26 cellular contexts compared by ENCODE assay signal in the genomic region with DNA sequence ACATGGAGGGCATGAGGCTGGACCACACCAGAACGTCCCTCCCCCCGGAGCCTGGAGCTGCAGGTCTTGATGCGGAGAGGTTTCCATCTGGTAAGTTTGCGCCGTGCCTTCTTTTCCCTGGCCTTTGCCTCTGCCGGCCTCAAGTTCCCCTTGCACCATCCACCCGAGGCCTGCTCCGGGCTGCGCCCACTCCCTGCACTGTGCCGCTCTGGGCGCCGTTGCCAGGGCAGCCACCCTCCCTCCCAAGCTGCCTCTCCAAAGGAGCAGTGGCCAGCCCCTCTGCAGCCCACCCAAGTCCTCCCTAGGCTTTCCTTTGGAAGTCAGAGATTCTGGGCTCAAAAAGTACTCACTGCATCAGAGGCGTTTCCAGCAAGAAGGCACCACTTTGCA. TPM values are rescaled to one million over a fixed set of nuclear protein-coding genes. Genes with fewer than 3 reads are reported as not detected.
DNase-seq lines count a peak whose midpoint lies in the region; ATAC-seq, FAIRE-seq and TF ChIP-seq lines count a peak whose summit lies in the region.
"Had no signal": no experiment of that assay in that cellular context is flagged by ENCODE, and none has a peak within 500 bp of the region (broad histone marks: within the 10 kb centered on the region; RNA-seq: fewer than 3 reads in every experiment).

No MANE protein-coding gene starts in this region.

- H3K9me3 Mint-ChIP-seq in natural killer cell: no peaks in the 10 kb centered on the region
- H3K9me3 Mint-ChIP-seq in natural killer cell treated with Interleukin-12 subunit alpha and Interleukin-12 subunit beta and Interleukin-15 and Interleukin-18, amount 100 ng/mL, for 72 hours: no peaks in the 10 kb centered on the region
- H3K9me3 Mint-ChIP-seq: CD8-positive, alpha-beta memory T cell; HFFc6 had no signal

- peaks cover 9 to 18% of the 10 kb centered on the region in 2 donors for H3K4me1 ChIP-seq in neuronal stem cell (ENCODE audit: control insufficient read depth in 2 of 2, insufficient read depth in 1 of 2, low read depth in 1 of 2, low read length in 2 of 2)

- H3K79me1 ChIP-seq in neuronal stem cell (ENCODE audit: low read depth, low read length): no peaks in the 10 kb centered on the region

- no peak overlapping the region for H3K4me2 ChIP-seq in neuronal stem cell (ENCODE audit: insufficient read depth, low read length, poor library complexity, severe bottlenecking)

- H3K4me3 ChIP-seq in neuronal stem cell (ENCODE audit: low read length in 2 of 2): no peak overlapping the region

- peak overlapping the region; percentile 97 for H2AK5ac ChIP-seq in neuronal stem cell (ENCODE audit: low read depth, low read length)

- H4K91ac ChIP-seq in neuronal stem cell (ENCODE audit: low read depth, low read length, poor library complexity): peak overlapping the region; percentile 79

- H3K23ac ChIP-seq in neuronal stem cell (ENCODE audit: low read depth, low read length, poor library complexity): peak overlapping the region; percentile 75

- H2BK5ac ChIP-seq in neuronal stem cell (ENCODE audit: low read length): peak overlapping the region; percentile 58

- H2AFZ ChIP-seq in neuronal stem cell (ENCODE audit: low read length): no peak overlapping the region

- peak overlapping the region; percentile 94 for H3K18ac ChIP-seq in neuronal stem cell (ENCODE audit: low read length)

- no peak overlapping the region for H3K27ac Mint-ChIP-seq in natural killer cell
- H3K27ac Mint-ChIP-seq in natural killer cell treated with Interleukin-12 subunit alpha and Interleukin-12 subunit beta and Interleukin-15 and Interleukin-18, amount 100 ng/mL, for 72 hours: no peak overlapping the region
- H3K27ac Mint-ChIP-seq: CD8-positive, alpha-beta memory T cell; HFFc6 had no signal

- peak overlapping the region; percentile 32 for H3K4ac ChIP-seq in neuronal stem cell (ENCODE audit: low read length)

- peak overlapping the region; percentile 12 for H3K14ac ChIP-seq in neuronal stem cell (ENCODE audit: low read length)

- H3K9ac ChIP-seq in neuronal stem cell (ENCODE audit: low read depth, low read length, poor library complexity): peak overlapping the region; percentile 21

- H3K27me3 ChIP-seq in neuronal stem cell (ENCODE audit: control insufficient read depth in 3 of 3, insufficient read depth in 3 of 3, low read depth in 1 of 3, low read length in 3 of 3): no peaks in the 10 kb centered on the region

- H3K36me3 Mint-ChIP-seq in natural killer cell: no peaks in the 10 kb centered on the region
- no peaks in the 10 kb centered on the region for H3K36me3 Mint-ChIP-seq in natural killer cell treated with Interleukin-12 subunit alpha and Interleukin-12 subunit beta and Interleukin-15 and Interleukin-18, amount 100 ng/mL, for 72 hours
- H3K36me3 Mint-ChIP-seq: CD8-positive, alpha-beta memory T cell had no signal

- no peak overlapping the region for H3K27ac ChIP-seq in neuronal stem cell (replicated peaks; ENCODE audit: low read length)

- TF ChIP-seq CTCF in natural killer cell (IDR thresholded peaks at IDR 0.05): no peak

- peak overlapping the region; percentile 93 for H2BK15ac ChIP-seq in neuronal stem cell (ENCODE audit: low read length)

- no peaks in the 10 kb centered on the region for H3K9me3 ChIP-seq in neuronal stem cell (replicated peaks in 1 of 2; ENCODE audit: control insufficient read depth in 2 of 2, insufficient read depth in 1 of 2, low read depth in 1 of 2, low read length in 2 of 2)

- H4K8ac ChIP-seq in neuronal stem cell (ENCODE audit: low read depth, low read length): peak overlapping the region; percentile 84

- H2BK12ac ChIP-seq in neuronal stem cell (ENCODE audit: low read length): peak overlapping the region; percentile 90

- intact Hi-C loops in natural killer cell (cut with micrococcal nuclease): no loop called here

- ATAC-seq in natural killer cell: no peak
- ATAC-seq in natural killer cell treated with Interleukin-12 subunit alpha and Interleukin-12 subunit beta and Interleukin-15 and Interleukin-18, amount 100 ng/mL, for 72 hours: no peak
- ATAC-seq in HG03565 (IDR thresholded peaks at IDR 0.05; ENCODE audit: unreplicated experiment): no peak
- ATAC-seq: Panc1 had no signal

- H3K4me1 Mint-ChIP-seq in natural killer cell: no peaks in the 10 kb centered on the region
- no peaks in the 10 kb centered on the region for H3K4me1 Mint-ChIP-seq in natural killer cell treated with Interleukin-12 subunit alpha and Interleukin-12 subunit beta and Interleukin-15 and Interleukin-18, amount 100 ng/mL, for 72 hours (ENCODE audit: low read depth in 2 of 2)
- H3K4me1 Mint-ChIP-seq: CD8-positive, alpha-beta memory T cell had no signal

- peaks cover 5 to 6% of the 10 kb centered on the region in 2 donors for H3K27me3 Mint-ChIP-seq in natural killer cell (ENCODE audit: low read depth in 2 of 2)
- H3K27me3 Mint-ChIP-seq in natural killer cell treated with Interleukin-12 subunit alpha and Interleukin-12 subunit beta and Interleukin-15 and Interleukin-18, amount 100 ng/mL, for 72 hours: peaks cover 0 to 5% of the 10 kb centered on the region in 2 donors

- no peak for FAIRE-seq in HTR-8/SVneo (lab: Jason Lieb, UNC)
- FAIRE-seq: D721Med, GM12892, GM18507, H54 had no signal

- peak overlapping the region; percentile 97 for H2BK120ac ChIP-seq in neuronal stem cell (ENCODE audit: low read depth, low read length)

- no peak overlapping the region for H3K4me3 Mint-ChIP-seq in natural killer cell
- H3K4me3 Mint-ChIP-seq in natural killer cell treated with Interleukin-12 subunit alpha and Interleukin-12 subunit beta and Interleukin-15 and Interleukin-18, amount 100 ng/mL, for 72 hours: no peak overlapping the region
- H3K4me3 Mint-ChIP-seq: CD8-positive, alpha-beta memory T cell; HFFc6 had no signal

- no peaks in the 10 kb centered on the region for H3K36me3 ChIP-seq in neuronal stem cell (replicated peaks in 1 of 2; ENCODE audit: control insufficient read depth in 2 of 2, insufficient read depth in 2 of 2, low read length in 2 of 2)

- DNase-seq in natural killer cell (peak; percentile 12), ecto neural progenitor cell (ENCODE audit: low spot score) (peak; percentile 35), neuronal stem cell (ENCODE audit: low spot score) (no peak), mucosa of gallbladder (ENCODE audit: low spot score) (no peak), HTR-8/SVneo (ENCODE audit: insufficient read length, low spot score) (no peak), NCI-H524 (lab: John Stamatoyannopoulos, UW) (no peak)
- no peak for DNase-seq in natural killer cell treated with Interleukin-12 subunit alpha and Interleukin-12 subunit beta and Interleukin-15 and Interleukin-18, amount 100 ng/mL, for 72 hours (ENCODE audit: low spot score)
- DNase-seq: ACHN; C1 segment of cervical spinal cord; CD8-positive, alpha-beta memory T cell; DMS79; HFFc6; MM.1S; NCI-H1092 treated with DMSO at 0.1 percent for 48 hours; NCI-H146; NCI-H2029 treated with DMSO at 0.1 percent for 48 hours; NCI-H2171; NCI-H69 had no signal

- no CpG with 5 or more reads among the region's 13 CpGs for WGBS in neuronal stem cell (ENCODE audit: extremely low coverage in 2 of 2, insufficient read length in 2 of 2, insufficient replicate concordance in 1 of 2), 2 donors

RNA-seq across cellular contexts. Expression of a gene that starts 46.2 kb away (rescaled TPM):
- 1 to 10 TPM; 1.0 to 6.6 (median 1.9) TPM for total RNA-seq in natural killer cell
- total RNA-seq in natural killer cell treated with Interleukin-12 subunit alpha and Interleukin-12 subunit beta and Interleukin-15 and Interleukin-18, amount 100 ng/mL, for 72 hours: not detected
- polyA plus RNA-seq in neuronal stem cell (2013, experiment 1 of 2): 61.0 TPM
- 58.1 TPM for polyA plus RNA-seq in neuronal stem cell (2013, experiment 2 of 2)
- total RNA-seq in mucosa of gallbladder: 132 TPM
- total RNA-seq: SK-MEL-5 had no signal
- polyA plus RNA-seq: CD8-positive, alpha-beta memory T cell had no signal

RNA-seq across cellular contexts. Expression of a gene that starts 53.0 kb away (rescaled TPM):
- not detected for total RNA-seq in natural killer cell
- not detected for total RNA-seq in natural killer cell treated with Interleukin-12 subunit alpha and Interleukin-12 subunit beta and Interleukin-15 and Interleukin-18, amount 100 ng/mL, for 72 hours
- 6,496 TPM for polyA plus RNA-seq in neuronal stem cell (2013, experiment 1 of 2)
- polyA plus RNA-seq in neuronal stem cell (2013, experiment 2 of 2): 6,408 TPM
- 7.0 TPM for total RNA-seq in mucosa of gallbladder
- total RNA-seq: CD8-positive, alpha-beta memory T cell; HFFc6; LHCN-M2 had no signal
- polyA plus RNA-seq: CD8-positive, alpha-beta memory T cell had no signal

Comparison
In these comparisons a context has a peak if more than half of its experiments do, and no peak if none do; other contexts are left out.
1. DNase-seq: peak in natural killer cell (single experiment) and ecto neural progenitor cell (single experiment); none in natural killer cell treated with Interleukin-12 subunit alpha and Interleukin-12 subunit beta and Interleukin-15 and Interleukin-18, amount 100 ng/mL, for 72 hours (single experiment), neuronal stem cell (single experiment), mucosa of gallbladder (single experiment), HTR-8/SVneo (single experiment) and NCI-H524 (0 of 2).
2. RNA of a gene that starts 46.2 kb away (total RNA-seq): 132 TPM in mucosa of gallbladder (single experiment); 1.0 to 6.6 TPM in natural killer cell and not detected in natural killer cell treated with Interleukin-12 subunit alpha and Interleukin-12 subunit beta and Interleukin-15 and Interleukin-18, amount 100 ng/mL, for 72 hours; every median in the first group is over 10 times any median in the second.